ENCODE assay signal across 25 cellular contexts in genomic region chr13:110290811-110291210, GRCh38. TPM values are rescaled to one million over a fixed set of nuclear protein-coding genes. Genes with fewer than 3 reads are reported as not detected.
DNase-seq lines count a peak whose midpoint lies in the region; FAIRE-seq and TF ChIP-seq lines count a peak whose summit lies in the region.
"Had no signal": no experiment of that assay in that cellular context is flagged by ENCODE, and none has a peak within 500 bp of the region (broad histone marks: within the 10 kb centered on the region; RNA-seq: fewer than 3 reads in every experiment).

No MANE protein-coding gene starts in this region.

- intact Hi-C loops in esophagus muscularis mucosa (cut with DNase I) (no loop called here), A673 (cut with micrococcal nuclease; ENCODE audit: unreplicated experiment) (no loop called here)

- H3K9me3 Mint-ChIP-seq in astrocyte (ENCODE audit: unreplicated experiment) = no peaks in the 10 kb centered on the region
- H3K9me3 Mint-ChIP-seq: CD4-positive, alpha-beta T cell had no signal

- peaks cover 11% of the 10 kb centered on the region for H3K4me1 Mint-ChIP-seq in astrocyte (ENCODE audit: low read depth, unreplicated experiment)

- no peak overlapping the region for H2BK12ac ChIP-seq in neuronal stem cell (ENCODE audit: low read length)

- H4K91ac ChIP-seq in neuronal stem cell (ENCODE audit: low read depth, low read length, poor library complexity) = no peak overlapping the region

- peak overlapping the region; percentile 12 for H3K18ac ChIP-seq in neuronal stem cell (ENCODE audit: low read length)

- H4K20me1 ChIP-seq in astrocyte (ENCODE audit: insufficient read depth, low read length) = peaks cover 100% of the 10 kb centered on the region

- no peak overlapping the region for H2BK15ac ChIP-seq in neuronal stem cell (ENCODE audit: low read length)

- WGBS in esophagus muscularis mucosa = 77% methylated on average over 15 of the region's 15 CpGs
- WGBS in neuronal stem cell (ENCODE audit: extremely low coverage in 2 of 2, insufficient read length in 2 of 2, insufficient replicate concordance in 1 of 2), 2 donors = no CpG with 5 or more reads among the region's 15 CpGs

- no peak overlapping the region for H3K4me2 ChIP-seq in astrocyte (ENCODE audit: low read length)
- no peak overlapping the region for H3K4me2 ChIP-seq in neuronal stem cell (ENCODE audit: insufficient read depth, low read length, poor library complexity, severe bottlenecking)

- no peak overlapping the region for H2BK5ac ChIP-seq in neuronal stem cell (ENCODE audit: low read length)

- no peak overlapping the region for H3K9ac ChIP-seq in astrocyte (ENCODE audit: low read length)
- H3K9ac ChIP-seq in neuronal stem cell (ENCODE audit: low read depth, low read length, poor library complexity) = no peak overlapping the region
- peak overlapping the region in 1 of 2 donors; percentile 51 for H3K9ac ChIP-seq in stomach smooth muscle (ENCODE audit: low read length in 2 of 2)
- H3K9ac ChIP-seq: GM23248 had no signal

- FAIRE-seq in astrocyte (lab: Jason Lieb, UNC) = no peak
- no peak for FAIRE-seq in frontal cortex (lab: Jason Lieb, UNC)
- FAIRE-seq: HepG2 had no signal

- H3K4me1 ChIP-seq in astrocyte (ENCODE audit: insufficient read depth, low read length) (peaks cover 19% of the 10 kb centered on the region), esophagus muscularis mucosa (peaks cover 51 to 94% (median 84%) of the 10 kb centered on the region in 4 donors), neuronal stem cell (ENCODE audit: control insufficient read depth in 2 of 2, insufficient read depth in 1 of 2, low read depth in 1 of 2, low read length in 2 of 2) (peaks cover 11 to 15% of the 10 kb centered on the region in 2 donors), stomach smooth muscle (ENCODE audit: control insufficient read depth, insufficient read depth, low read length) (peaks cover 66% of the 10 kb centered on the region), A673 (ENCODE audit: insufficient read depth, low read length, poor library complexity, severe bottlenecking) (no peaks in the 10 kb centered on the region)
- H3K4me1 ChIP-seq: BE2C, Caco-2 had no signal

- DNase-seq in astrocyte (ENCODE audit: low read depth) (no peak), esophagus muscularis mucosa (ENCODE audit: extremely low spot score) (no peak), neuronal stem cell (ENCODE audit: low spot score) (no peak), frontal cortex (ENCODE audit: low spot score in 2 of 2) (no peak), A673 (ENCODE audit: low spot score) (no peak), HUDEP-2 (lab: John Stamatoyannopoulos, UW; ENCODE audit: unreplicated experiment in 76 of 76) (no peak)
- no peak for DNase-seq in effector CD8-positive, alpha-beta T cell (lab: John Stamatoyannopoulos, UW)
- DNase-seq: BE2C; Caco-2; CD4-positive, alpha-beta T cell; DMS153; GDM1; GM23248; HCEC 1CT; KG1; NCI-H1048; NCI-H1436; NCI-H1930; NCI-H226; NCI-H524; PC-3; RPMI8226; SHP77 treated with DMSO at 0.1 percent for 48 hours had no signal

- H3K4me3 Mint-ChIP-seq in astrocyte (ENCODE audit: unreplicated experiment) = no peak overlapping the region
- H3K4me3 Mint-ChIP-seq: CD4-positive, alpha-beta T cell had no signal

- CTCF ChIA-PET in A673 (lab: Charles Lee) = no interaction called here

- no peak overlapping the region for H3K27ac ChIP-seq in astrocyte (ENCODE audit: low read depth, low read length)
- peak overlapping the region; percentile 73 to 99 (median 78) for H3K27ac ChIP-seq in esophagus muscularis mucosa (replicated peaks in 1 of 4)
- no peak overlapping the region for H3K27ac ChIP-seq in neuronal stem cell (replicated peaks; ENCODE audit: low read length)
- H3K27ac ChIP-seq in stomach smooth muscle (ENCODE audit: low read length) = peak overlapping the region; percentile 89
- H3K27ac ChIP-seq in A673 (ENCODE audit: low read depth, low read length, poor library complexity, severe bottlenecking) = no peak overlapping the region
- H3K27ac ChIP-seq: GM23248 had no signal

- peak overlapping the region; percentile 48 for H3K27ac Mint-ChIP-seq in astrocyte (ENCODE audit: unreplicated experiment)
- H3K27ac Mint-ChIP-seq: CD4-positive, alpha-beta T cell had no signal

- no peak overlapping the region for H2AK5ac ChIP-seq in neuronal stem cell (ENCODE audit: low read depth, low read length)

- H3K79me2 ChIP-seq in astrocyte (ENCODE audit: insufficient read depth, low read length) = peaks cover 94% of the 10 kb centered on the region

- peaks cover 38% of the 10 kb centered on the region for H3K36me3 Mint-ChIP-seq in astrocyte (ENCODE audit: low read depth, unreplicated experiment)

- peak overlapping the region; percentile 56 for H3K23ac ChIP-seq in neuronal stem cell (ENCODE audit: low read depth, low read length, poor library complexity)

- no peak overlapping the region for H3K4ac ChIP-seq in neuronal stem cell (ENCODE audit: low read length)

- H3K14ac ChIP-seq in neuronal stem cell (ENCODE audit: low read length) = no peak overlapping the region

- no peak for TF ChIP-seq POLR2A in esophagus muscularis mucosa (IDR thresholded peaks at IDR 0.05; ENCODE audit: low read depth)

- H4K8ac ChIP-seq in neuronal stem cell (ENCODE audit: low read depth, low read length) = no peak overlapping the region

- no peaks in the 10 kb centered on the region for H3K27me3 Mint-ChIP-seq in astrocyte (ENCODE audit: low read depth, unreplicated experiment)

- TF ChIP-seq CTCF in astrocyte (IDR thresholded peaks at IDR 0.05; ENCODE audit: insufficient read depth, low read depth, low read length) (no peak), esophagus muscularis mucosa (IDR thresholded peaks at IDR 0.05) (no peak), A673 (conservative IDR thresholded peaks at IDR 0.05; ENCODE audit: low read depth, low read length) (no peak)

- no peaks in the 10 kb centered on the region for H3K9me3 ChIP-seq in astrocyte (ENCODE audit: insufficient read depth, low read depth, low read length)
- H3K9me3 ChIP-seq in esophagus muscularis mucosa = no peaks in the 10 kb centered on the region
- H3K9me3 ChIP-seq in neuronal stem cell (replicated peaks in 1 of 2; ENCODE audit: control insufficient read depth in 2 of 2, insufficient read depth in 1 of 2, low read depth in 1 of 2, low read length in 2 of 2) = peaks cover 0 to 4% of the 10 kb centered on the region in 2 donors
- no peaks in the 10 kb centered on the region for H3K9me3 ChIP-seq in stomach smooth muscle (ENCODE audit: control insufficient read depth in 2 of 2, low read length in 2 of 2)
- no peaks in the 10 kb centered on the region for H3K9me3 ChIP-seq in A673 (ENCODE audit: low read depth, low read length, poor library complexity, severe bottlenecking)
- H3K9me3 ChIP-seq: BE2C, Caco-2 had no signal

- H2AFZ ChIP-seq in astrocyte (ENCODE audit: low read depth, low read length) = no peak overlapping the region
- no peak overlapping the region for H2AFZ ChIP-seq in neuronal stem cell (ENCODE audit: low read length)
- H2AFZ ChIP-seq: GM23248 had no signal

- no peak overlapping the region for H3K4me3 ChIP-seq in astrocyte (ENCODE audit: insufficient read depth, low read depth, low read length)
- H3K4me3 ChIP-seq in esophagus muscularis mucosa = no peak overlapping the region
- no peak overlapping the region for H3K4me3 ChIP-seq in neuronal stem cell (ENCODE audit: low read length in 2 of 2)
- H3K4me3 ChIP-seq in stomach smooth muscle (ENCODE audit: low read length in 2 of 2) = peak overlapping the region in 1 of 2 donors; percentile 22
- no peak overlapping the region for H3K4me3 ChIP-seq in A673 (ENCODE audit: low read depth, low read length, poor library complexity, severe bottlenecking)
- H3K4me3 ChIP-seq: GM23248 had no signal

- TF ChIP-seq EP300 in esophagus muscularis mucosa (IDR thresholded peaks at IDR 0.05) = no peak

- no TSS peak for BruUV-seq in A673 (replicated peaks; lab: Mats Ljungman, UMichigan)

- H3K79me1 ChIP-seq in neuronal stem cell (ENCODE audit: low read depth, low read length) = peaks cover 7% of the 10 kb centered on the region

- H2BK120ac ChIP-seq in neuronal stem cell (ENCODE audit: low read depth, low read length) = no peak overlapping the region

- H3K36me3 ChIP-seq in astrocyte (ENCODE audit: insufficient read depth, low read length) (peaks cover 11% of the 10 kb centered on the region), esophagus muscularis mucosa (peaks cover 0 to 18% (median 11%) of the 10 kb centered on the region in 4 donors), neuronal stem cell (replicated peaks in 1 of 2; ENCODE audit: control insufficient read depth in 2 of 2, insufficient read depth in 2 of 2, low read length in 2 of 2) (peaks cover 0 to 12% of the 10 kb centered on the region in 2 donors), stomach smooth muscle (ENCODE audit: control insufficient read depth in 2 of 2, insufficient read depth in 2 of 2, low read length in 2 of 2) (peaks cover 0 to 5% of the 10 kb centered on the region in 2 donors), A673 (ENCODE audit: insufficient read depth, low read length, poor library complexity, severe bottlenecking) (no peaks in the 10 kb centered on the region)
- H3K36me3 ChIP-seq: BE2C had no signal

- POLR2A ChIA-PET in A673 (lab: Charles Lee; ENCODE audit: low non-redundant PET) = no interaction called here

- H3K27me3 ChIP-seq in astrocyte (ENCODE audit: insufficient read depth, low read length) = no peaks in the 10 kb centered on the region
- H3K27me3 ChIP-seq in esophagus muscularis mucosa = no peaks in the 10 kb centered on the region
- H3K27me3 ChIP-seq in neuronal stem cell (ENCODE audit: control insufficient read depth in 3 of 3, insufficient read depth in 3 of 3, low read depth in 1 of 3, low read length in 3 of 3) = no peaks in the 10 kb centered on the region
- H3K27me3 ChIP-seq in stomach smooth muscle (ENCODE audit: control insufficient read depth in 1 of 2, insufficient read depth in 2 of 2, low read length in 2 of 2) = no peaks in the 10 kb centered on the region
- no peaks in the 10 kb centered on the region for H3K27me3 ChIP-seq in A673 (replicated peaks; ENCODE audit: insufficient read depth, low read depth, low read length, poor library complexity)

RNA-seq across cellular contexts. Expression of gene COL4A1, which starts 16.1 kb away (rescaled TPM):
- total RNA-seq in astrocyte (2,489 and 3,103 TPM in 2 replicates), esophagus muscularis mucosa (100 to 1,000 TPM; 328 to 578 (median 405) TPM), frontal cortex (65.2 TPM), A673 (2021) (83.9 and 86.0 TPM in 2 replicates)
- polyA plus RNA-seq in neuronal stem cell (2013, experiment 1 of 2) = 42.8 TPM
- 45.1 TPM for polyA plus RNA-seq in neuronal stem cell (2013, experiment 2 of 2)
- total RNA-seq: HepG2 had no signal
- polyA plus RNA-seq: HepG2 had no signal

RNA-seq across cellular contexts. Expression of gene COL4A2, which starts 16.3 kb away (rescaled TPM):
- total RNA-seq in astrocyte = 1,414 and 1,647 TPM in 2 replicates
- total RNA-seq in esophagus muscularis mucosa = 100 to 1,000 TPM; 419 to 931 (median 555) TPM
- 117 TPM for polyA plus RNA-seq in neuronal stem cell (2013, experiment 1 of 2)
- polyA plus RNA-seq in neuronal stem cell (2013, experiment 2 of 2) = 118 TPM
- 47.3 TPM for total RNA-seq in frontal cortex
- total RNA-seq in A673 (2021) = 184 and 193 TPM in 2 replicates
- total RNA-seq: CD4-positive, alpha-beta T cell had no signal

Comparison
In these comparisons a context has a peak if more than half of its experiments do, and no peak if none do; other contexts are left out.
1. H3K27ac ChIP-seq: peak in esophagus muscularis mucosa (4 of 4) and stomach smooth muscle (single experiment); none in astrocyte (single experiment), neuronal stem cell (single experiment) and A673 (single experiment).